In genomic region chr3:197906023-197906849, GRCh38 we compare ENCODE assay signal across 8 cellular contexts. TPM values are rescaled to one million over a fixed set of nuclear protein-coding genes. Genes with fewer than 3 reads are reported as not detected.
DNase-seq lines count a peak whose midpoint lies in the region; ATAC-seq and TF ChIP-seq lines count a peak whose summit lies in the region.

No MANE protein-coding gene starts in this region.

- no peak overlapping the region for H3K27ac ChIP-seq in caudate nucleus (ENCODE audit: low read depth, low read length)

- no peak overlapping the region for H3K4me3 ChIP-seq in kidney epithelial cell (ENCODE audit: low read depth, low read length)

- no peaks in the 10 kb centered on the region for H3K36me3 ChIP-seq in kidney epithelial cell (ENCODE audit: control insufficient read depth, insufficient read depth, low read length)

- H3K27me3 ChIP-seq in kidney epithelial cell (ENCODE audit: control insufficient read depth, insufficient read depth, low read length) = no peaks in the 10 kb centered on the region

- TF ChIP-seq CTCF in kidney epithelial cell (IDR thresholded peaks at IDR 0.05; ENCODE audit: insufficient read depth, low read length, poor library complexity, severe bottlenecking) = peak; percentile 89

- DNase-seq in Ammon's horn (ENCODE audit: low spot score) (peak; percentile 94), NCI-H345 (lab: John Stamatoyannopoulos, UW) (peak; percentile 53), caudate nucleus (lab: John Stamatoyannopoulos, UW) (peak in 58 of 61 donors; percentile 10 to 90 (median 64)), kidney epithelial cell (ENCODE audit: low read depth) (peak; percentile 90)
- peak; percentile 55 for DNase-seq in stimulated activated CD4-positive, alpha-beta T cell treated with anti-CD3 and anti-CD28 coated beads, Interleukin-2, amount 100 ng/mL, for 4 hours (ENCODE audit: low read depth)

- ATAC-seq in GM18909 (IDR thresholded peaks at IDR 0.05; ENCODE audit: poor library complexity, unreplicated experiment) (peak; percentile 84), HG03139 (IDR thresholded peaks at IDR 0.05; ENCODE audit: unreplicated experiment) (peak; percentile 74)
- peak; percentile 98 to 99 for ATAC-seq in activated CD4-positive, CD25-positive, alpha-beta regulatory T cell treated with anti-CD3 and anti-CD28 coated beads, Interleukin-2, amount 50 U/mL, for 24 hours

RNA-seq across cellular contexts. Expression of gene RPL35A, which starts 43.8 kb away (rescaled TPM):
- total RNA-seq in kidney epithelial cell = 988 and 1,140 TPM in 2 replicates

RNA-seq across cellular contexts. Expression of gene LMLN, which starts 53.8 kb away (rescaled TPM):
- 5.9 and 7.8 TPM in 2 replicates for total RNA-seq in kidney epithelial cell
